8 cellular contexts compared by ENCODE assay signal in genomic region chr14:42110167-42110566, GRCh38.
DNase-seq lines count a peak whose midpoint lies in the region; ATAC-seq and TF ChIP-seq lines count a peak whose summit lies in the region.

No MANE protein-coding gene starts in this region.

- WGBS in esophagus squamous epithelium, 2 donors = 67 to 83% methylated on average over 1 of the region's 1 CpG

- TF ChIP-seq POLR2A in erythroblast (IDR thresholded peaks at IDR 0.05; ENCODE audit: low read length) (no peak), esophagus squamous epithelium (IDR thresholded peaks at IDR 0.05) (no peak)

- H3K27me3 ChIP-seq in GM06990 (replicated peaks; ENCODE audit: control insufficient read depth, insufficient read depth, low read length) = no peaks in the 10 kb centered on the region
- no peaks in the 10 kb centered on the region for H3K27me3 ChIP-seq in esophagus squamous epithelium

- DNase-seq in GM06990 (ENCODE audit: extremely low read depth, insufficient read length) (no peak), NCI-H82 treated with DMSO at 0.1 percent for 48 hours (lab: John Stamatoyannopoulos, UW; ENCODE audit: unreplicated experiment) (peak; percentile 1), fibroblast of pulmonary artery (ENCODE audit: low read depth) (peak; percentile 70), NCI-H1930 (lab: John Stamatoyannopoulos, UW) (no peak), erythroblast (lab: John Stamatoyannopoulos, UW) (no peak), esophagus squamous epithelium (lab: John Stamatoyannopoulos, UW) (no peak)
- no peak for DNase-seq in stimulated activated CD4-positive, alpha-beta T cell treated with anti-CD3 and anti-CD28 coated beads, Interleukin-1b, Interleukin-23, amount 100 ng/mL, for 48 hours

- H3K9me3 ChIP-seq in esophagus squamous epithelium = peaks cover 0 to 32% (median 7%) of the 10 kb centered on the region in 3 donors

- intact Hi-C loops in esophagus squamous epithelium (cut with DNase I) = no loop called here

- H3K36me3 ChIP-seq in GM06990 (ENCODE audit: control insufficient read depth, insufficient read depth, low read length) (no peaks in the 10 kb centered on the region), esophagus squamous epithelium (no peaks in the 10 kb centered on the region)

- no peak overlapping the region for H3K27ac ChIP-seq in esophagus squamous epithelium

- H3K4me3 ChIP-seq in GM06990 (replicated peaks; ENCODE audit: low read depth, low read length) (no peak overlapping the region), fibroblast of pulmonary artery (replicated peaks; ENCODE audit: low read depth, low read length) (no peak overlapping the region), esophagus squamous epithelium (no peak overlapping the region)

- no peaks in the 10 kb centered on the region for H3K4me1 ChIP-seq in esophagus squamous epithelium

- peak; percentile 85 for ATAC-seq in HG02884 (IDR thresholded peaks at IDR 0.05; ENCODE audit: unreplicated experiment)

- TF ChIP-seq CTCF in GM06990 (IDR thresholded peaks at IDR 0.05; ENCODE audit: insufficient read depth, low read length, poor library complexity, severe bottlenecking) = peak; percentile 45
- TF ChIP-seq CTCF in fibroblast of pulmonary artery (IDR thresholded peaks at IDR 0.05; ENCODE audit: low read length, missing control alignments) = peak; percentile 78
- TF ChIP-seq CTCF in esophagus squamous epithelium (IDR thresholded peaks at IDR 0.05) = peak in 1 of 6 experiments; percentile 31

Comparison
In these comparisons a context has a peak if more than half of its experiments do, and no peak if none do; other contexts are left out.
1. DNase-seq: peak in NCI-H82 treated with DMSO at 0.1 percent for 48 hours (single experiment) and fibroblast of pulmonary artery (single experiment); none in GM06990 (single experiment), NCI-H1930 (0 of 2), stimulated activated CD4-positive, alpha-beta T cell treated with anti-CD3 and anti-CD28 coated beads, Interleukin-1b, Interleukin-23, amount 100 ng/mL, for 48 hours (single experiment), erythroblast (0 of 2) and esophagus squamous epithelium (single experiment).